1 cellular context compared by ENCODE assay signal in genomic region chr19:29940971-29941585, GRCh38.
TF ChIP-seq lines count a peak whose summit lies in the region.

No MANE protein-coding gene starts in this region.

TF ChIP-seq in neural cell, 6 proteins besides CTCF, POLR2A, EP300 and RAD21 (continued from another document):
- no peak for TF ChIP-seq REST (IDR thresholded peaks at IDR 0.05; ENCODE audit: borderline replicate concordance)
- no peak for TF ChIP-seq TAF1 (IDR thresholded peaks at IDR 0.05; ENCODE audit: low read depth)
- no peak for TF ChIP-seq POLR2AphosphoS5 (IDR thresholded peaks at IDR 0.05)
